ENCODE assay signal across 1 cellular context in the genomic region with DNA sequence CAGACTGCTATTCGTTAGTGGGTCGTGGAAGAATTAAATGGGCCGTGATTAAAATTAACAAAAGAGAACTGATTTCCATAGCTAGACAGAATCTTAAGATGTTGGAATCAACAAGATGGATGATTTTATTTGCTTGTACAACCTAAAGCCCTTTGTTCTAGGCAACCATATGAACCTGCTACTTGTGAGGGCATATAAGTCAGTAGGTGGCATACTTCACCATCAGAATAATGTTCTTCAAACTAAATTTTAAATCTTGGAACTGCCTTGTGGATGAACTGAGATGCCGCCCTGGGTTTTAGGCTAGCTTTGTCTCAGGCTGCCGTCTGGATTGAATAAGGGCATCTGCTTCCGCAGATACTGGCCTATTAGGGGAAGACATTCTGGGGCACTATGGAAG.
TF ChIP-seq lines count a peak whose summit lies in the region.

No MANE protein-coding gene starts in this region.

TF ChIP-seq in K562, 482 proteins besides CTCF, POLR2A, EP300 and RAD21:
- TF ChIP-seq, protein P1, sequence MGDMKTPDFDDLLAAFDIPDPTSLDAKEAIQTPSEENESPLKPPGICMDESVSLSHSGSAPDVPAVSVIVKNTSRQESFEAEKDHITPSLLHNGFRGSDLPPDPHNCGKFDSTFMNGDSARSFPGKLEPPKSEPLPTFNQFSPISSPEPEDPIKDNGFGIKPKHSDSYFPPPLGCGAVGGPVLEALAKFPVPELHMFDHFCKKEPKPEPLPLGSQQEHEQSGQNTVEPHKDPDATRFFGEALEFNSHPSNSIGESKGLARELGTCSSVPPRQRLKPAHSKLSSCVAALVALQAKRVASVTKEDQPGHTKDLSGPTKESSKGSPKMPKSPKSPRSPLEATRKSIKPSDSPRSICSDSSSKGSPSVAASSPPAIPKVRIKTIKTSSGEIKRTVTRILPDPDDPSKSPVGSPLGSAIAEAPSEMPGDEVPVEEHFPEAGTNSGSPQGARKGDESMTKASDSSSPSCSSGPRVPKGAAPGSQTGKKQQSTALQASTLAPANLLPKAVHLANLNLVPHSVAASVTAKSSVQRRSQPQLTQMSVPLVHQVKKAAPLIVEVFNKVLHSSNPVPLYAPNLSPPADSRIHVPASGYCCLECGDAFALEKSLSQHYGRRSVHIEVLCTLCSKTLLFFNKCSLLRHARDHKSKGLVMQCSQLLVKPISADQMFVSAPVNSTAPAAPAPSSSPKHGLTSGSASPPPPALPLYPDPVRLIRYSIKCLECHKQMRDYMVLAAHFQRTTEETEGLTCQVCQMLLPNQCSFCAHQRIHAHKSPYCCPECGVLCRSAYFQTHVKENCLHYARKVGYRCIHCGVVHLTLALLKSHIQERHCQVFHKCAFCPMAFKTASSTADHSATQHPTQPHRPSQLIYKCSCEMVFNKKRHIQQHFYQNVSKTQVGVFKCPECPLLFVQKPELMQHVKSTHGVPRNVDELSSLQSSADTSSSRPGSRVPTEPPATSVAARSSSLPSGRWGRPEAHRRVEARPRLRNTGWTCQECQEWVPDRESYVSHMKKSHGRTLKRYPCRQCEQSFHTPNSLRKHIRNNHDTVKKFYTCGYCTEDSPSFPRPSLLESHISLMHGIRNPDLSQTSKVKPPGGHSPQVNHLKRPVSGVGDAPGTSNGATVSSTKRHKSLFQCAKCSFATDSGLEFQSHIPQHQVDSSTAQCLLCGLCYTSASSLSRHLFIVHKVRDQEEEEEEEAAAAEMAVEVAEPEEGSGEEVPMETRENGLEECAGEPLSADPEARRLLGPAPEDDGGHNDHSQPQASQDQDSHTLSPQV (IDR thresholded peaks at IDR 0.05): no peak
- TF ChIP-seq HMG20B (CRISPR knock-in tag; IDR thresholded peaks at IDR 0.05) (no peak), MYC (IDR thresholded peaks at IDR 0.05; ENCODE audit: low read depth, low read length) (no peak), MYC (CRISPR knock-in tag; IDR thresholded peaks at IDR 0.05; ENCODE audit: borderline replicate concordance, low read depth) (no peak), ZNF140 (CRISPR knock-in tag; IDR thresholded peaks at IDR 0.05) (no peak)
- TF ChIP-seq, protein P2, sequence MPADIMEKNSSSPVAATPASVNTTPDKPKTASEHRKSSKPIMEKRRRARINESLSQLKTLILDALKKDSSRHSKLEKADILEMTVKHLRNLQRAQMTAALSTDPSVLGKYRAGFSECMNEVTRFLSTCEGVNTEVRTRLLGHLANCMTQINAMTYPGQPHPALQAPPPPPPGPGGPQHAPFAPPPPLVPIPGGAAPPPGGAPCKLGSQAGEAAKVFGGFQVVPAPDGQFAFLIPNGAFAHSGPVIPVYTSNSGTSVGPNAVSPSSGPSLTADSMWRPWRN (IDR thresholded peaks at IDR 0.05; ENCODE audit: low read depth): no peak
- TF ChIP-seq, protein P3, sequence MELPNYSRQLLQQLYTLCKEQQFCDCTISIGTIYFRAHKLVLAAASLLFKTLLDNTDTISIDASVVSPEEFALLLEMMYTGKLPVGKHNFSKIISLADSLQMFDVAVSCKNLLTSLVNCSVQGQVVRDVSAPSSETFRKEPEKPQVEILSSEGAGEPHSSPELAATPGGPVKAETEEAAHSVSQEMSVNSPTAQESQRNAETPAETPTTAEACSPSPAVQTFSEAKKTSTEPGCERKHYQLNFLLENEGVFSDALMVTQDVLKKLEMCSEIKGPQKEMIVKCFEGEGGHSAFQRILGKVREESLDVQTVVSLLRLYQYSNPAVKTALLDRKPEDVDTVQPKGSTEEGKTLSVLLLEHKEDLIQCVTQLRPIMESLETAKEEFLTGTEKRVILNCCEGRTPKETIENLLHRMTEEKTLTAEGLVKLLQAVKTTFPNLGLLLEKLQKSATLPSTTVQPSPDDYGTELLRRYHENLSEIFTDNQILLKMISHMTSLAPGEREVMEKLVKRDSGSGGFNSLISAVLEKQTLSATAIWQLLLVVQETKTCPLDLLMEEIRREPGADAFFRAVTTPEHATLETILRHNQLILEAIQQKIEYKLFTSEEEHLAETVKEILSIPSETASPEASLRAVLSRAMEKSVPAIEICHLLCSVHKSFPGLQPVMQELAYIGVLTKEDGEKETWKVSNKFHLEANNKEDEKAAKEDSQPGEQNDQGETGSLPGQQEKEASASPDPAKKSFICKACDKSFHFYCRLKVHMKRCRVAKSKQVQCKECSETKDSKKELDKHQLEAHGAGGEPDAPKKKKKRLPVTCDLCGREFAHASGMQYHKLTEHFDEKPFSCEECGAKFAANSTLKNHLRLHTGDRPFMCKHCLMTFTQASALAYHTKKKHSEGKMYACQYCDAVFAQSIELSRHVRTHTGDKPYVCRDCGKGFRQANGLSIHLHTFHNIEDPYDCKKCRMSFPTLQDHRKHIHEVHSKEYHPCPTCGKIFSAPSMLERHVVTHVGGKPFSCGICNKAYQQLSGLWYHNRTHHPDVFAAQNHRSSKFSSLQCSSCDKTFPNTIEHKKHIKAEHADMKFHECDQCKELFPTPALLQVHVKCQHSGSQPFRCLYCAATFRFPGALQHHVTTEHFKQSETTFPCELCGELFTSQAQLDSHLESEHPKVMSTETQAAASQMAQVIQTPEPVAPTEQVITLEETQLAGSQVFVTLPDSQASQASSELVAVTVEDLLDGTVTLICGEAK (IDR thresholded peaks at IDR 0.05): no peak
- TF ChIP-seq, protein P3 (CRISPR knock-in tag; IDR thresholded peaks at IDR 0.05): no peak
TF ChIP-seq in K562: peak in this region for 0.
